8 cellular contexts compared by ENCODE assay signal in genomic region chr1:2523891-2524609, GRCh38. TPM values are rescaled to one million over a fixed set of nuclear protein-coding genes. Genes with fewer than 3 reads are reported as not detected.
DNase-seq lines count a peak whose midpoint lies in the region; ATAC-seq and TF ChIP-seq lines count a peak whose summit lies in the region.
"Had no signal": no experiment of that assay in that cellular context is flagged by ENCODE, and none has a peak within 500 bp of the region (broad histone marks: within the 10 kb centered on the region; RNA-seq: fewer than 3 reads in every experiment).

No MANE protein-coding gene starts in this region.

- H3K4me3 ChIP-seq in dorsolateral prefrontal cortex (peak overlapping the region in 48 of 59 donors; percentile 6 to 98 (median 90)), gastrocnemius medialis (peak overlapping the region; percentile 71 to 99 (median 95))

- H3K36me3 ChIP-seq in gastrocnemius medialis: peaks cover 0 to 28% of the 10 kb centered on the region in 2 donors

- peaks cover 12% of the 10 kb centered on the region; the same call in 1 of the 2 replicates for H3K36me3 Mint-ChIP-seq in HFFc6 (ENCODE audit: low read depth)

- TF ChIP-seq CTCF in HFFc6 (IDR thresholded peaks at IDR 0.05) (no peak), dorsolateral prefrontal cortex (IDR thresholded peaks at IDR 0.05 in 54 of 56, conservative IDR thresholded peaks at IDR 0.05 in 2 of 56; ENCODE audit: low read depth in 1 of 56, partially characterized antibody in 56 of 56) (no peak), gastrocnemius medialis (IDR thresholded peaks at IDR 0.05 in 4 of 5, conservative IDR thresholded peaks at IDR 0.05 in 1 of 5) (no peak)

- no peak for DNase-seq in HFFc6
- peak; percentile 41 for DNase-seq in T-helper 9 cell
- DNase-seq in dorsolateral prefrontal cortex: no peak
- no peak for DNase-seq in gastrocnemius medialis
- DNase-seq in HEK293T (ENCODE audit: extremely low spot score): no peak
- DNase-seq in C1 segment of cervical spinal cord (lab: John Stamatoyannopoulos, UW): no peak
- DNase-seq: Right ventricle myocardium superior had no signal

- peaks cover 0 to 6% (median 0%) of the 10 kb centered on the region in 45 donors for H3K27me3 ChIP-seq in dorsolateral prefrontal cortex
- no peaks in the 10 kb centered on the region for H3K27me3 ChIP-seq in gastrocnemius medialis

- peaks cover 38% of the 10 kb centered on the region for H3K4me1 Mint-ChIP-seq in HFFc6 (ENCODE audit: low read depth)

- H3K27ac Mint-ChIP-seq in HFFc6: peak overlapping the region; percentile 64; the same call in 1 of the 2 replicates

- no peak for TF ChIP-seq POLR2A in gastrocnemius medialis (IDR thresholded peaks at IDR 0.05)

- no peaks in the 10 kb centered on the region for H3K9me3 Mint-ChIP-seq in HFFc6

- H3K27ac ChIP-seq in dorsolateral prefrontal cortex (peak overlapping the region in 2 of 59 donors; percentile 13 to 21), gastrocnemius medialis (peak overlapping the region; percentile 85 to 95 (median 88))

- peaks cover 6% of the 10 kb centered on the region for H3K27me3 Mint-ChIP-seq in HFFc6 (ENCODE audit: insufficient read depth)

- intact Hi-C loops in dorsolateral prefrontal cortex (cut with DNase I) (loop anchor here in 1 of 2 donors (10.0 kb wide), 1 partner anchor 61 kb away; the partner anchor contains the start of gene PRXL2B), gastrocnemius medialis (cut with DNase I; ENCODE audit: low total_unique reads) (no loop called here)

- ATAC-seq in gastrocnemius medialis (no peak), GM18861 (IDR thresholded peaks at IDR 0.05; ENCODE audit: unreplicated experiment) (no peak)

- in situ Hi-C loops in gastrocnemius medialis (cut with MboI; ENCODE audit: low sequenced_read_pairs in 4 of 4): no loop called here

- peaks cover 53 to 57% of the 10 kb centered on the region in 2 donors for H3K4me1 ChIP-seq in gastrocnemius medialis

- H3K4me3 Mint-ChIP-seq in HFFc6: peak overlapping the region; percentile 85

- H3K9me3 ChIP-seq in gastrocnemius medialis: no peaks in the 10 kb centered on the region

- CTCF ChIA-PET in HEK293T (lab: Yijun Ruan, JAX): no interaction called here

- POLR2A ChIA-PET in HEK293T (lab: Yijun Ruan, JAX): interaction anchor here (8.5 kb wide), 1 partner anchor 22 kb away, joined by 74 read pairs; no protein-coding TSS in a partner anchor

TF ChIP-seq in HEK293T, 16 proteins besides CTCF, POLR2A, EP300 and RAD21:
- no peak for TF ChIP-seq ARNT (IDR thresholded peaks at IDR 0.05)

RNA-seq across cellular contexts. Expression of gene PANK4, which starts 2.3 kb away (rescaled TPM):
- total RNA-seq in HFFc6 (2021; fragmentation: NEBNext Ultra II Directional; extraction: Animal tissue kit (Norgen Biotek cat#: 25700)): 10 to 100 TPM; 20.6 to 26.4 (median 24.0) TPM
- total RNA-seq in dorsolateral prefrontal cortex (10 to 100 TPM; 31.4 to 65.2 (median 46.7) TPM), gastrocnemius medialis (10 to 100 TPM; 27.5 to 54.2 (median 38.5) TPM)

RNA-seq across cellular contexts. Expression of gene HES5, which starts 6.0 kb away (rescaled TPM):
- under 1 TPM in 5 of 6 experiments, not detected in 1; 0.28 to 0.57 (median 0.36) TPM for total RNA-seq in HFFc6 (2021; fragmentation: NEBNext Ultra II Directional; extraction: Animal tissue kit (Norgen Biotek cat#: 25700))
- total RNA-seq in dorsolateral prefrontal cortex: 10 to 100 TPM in 45 of 120 experiments, 1 to 10 TPM in 74, under 1 TPM in 1; 0.56 to 50.1 (median 8.5) TPM
- under 1 TPM in 1 of 4 donors, not detected in 3; 0.49 TPM for total RNA-seq in gastrocnemius medialis

RNA-seq across cellular contexts. Expression of gene TNFRSF14, which starts 32.1 kb away (rescaled TPM):
- total RNA-seq in HFFc6 (2021; fragmentation: NEBNext Ultra II Directional; extraction: Animal tissue kit (Norgen Biotek cat#: 25700)): 10 to 100 TPM in 4 of 6 experiments, 1 to 10 TPM in 2; 7.4 to 14.2 (median 11.5) TPM
- 10 to 100 TPM; 12.0 to 44.5 (median 23.4) TPM for total RNA-seq in dorsolateral prefrontal cortex
- 10 to 100 TPM in 1 of 4 donors, 1 to 10 TPM in 3; 3.4 to 11.5 (median 5.0) TPM for total RNA-seq in gastrocnemius medialis

RNA-seq across cellular contexts. Expression of gene PLCH2, which starts 48.0 kb away (rescaled TPM):
- under 1 TPM in 5 of 6 experiments, not detected in 1; 0.09 to 0.34 (median 0.18) TPM for total RNA-seq in HFFc6 (2021; fragmentation: NEBNext Ultra II Directional; extraction: Animal tissue kit (Norgen Biotek cat#: 25700))
- total RNA-seq in dorsolateral prefrontal cortex: 10 to 100 TPM; 15.5 to 43.3 (median 25.0) TPM
- not detected for total RNA-seq in gastrocnemius medialis
